Comparison of ENCODE assay signal across 34 cellular contexts in genomic region chr2:234024304-234024703, GRCh38. TPM values are rescaled to one million over a fixed set of nuclear protein-coding genes. Genes with fewer than 3 reads are reported as not detected.
"Had no signal": no experiment of that assay in that cellular context is flagged by ENCODE, and none has a peak within 500 bp of the region (broad histone marks: within the 10 kb centered on the region; RNA-seq: fewer than 3 reads in every experiment).

No MANE protein-coding gene starts in this region.

- H3K4me1 ChIP-seq: left ventricle myocardium inferior, right atrium auricular region had no signal

- H3K36me3 ChIP-seq: left ventricle myocardium inferior, ovary, right atrium auricular region, right lobe of liver, stomach, suprapubic skin, tibial nerve, vagina had no signal

- H3K27me3 ChIP-seq: ovary, right atrium auricular region, right lobe of liver, suprapubic skin, tibial nerve, vagina had no signal

- H3K9me3 ChIP-seq: mucosa of descending colon, right lobe of liver, suprapubic skin, vagina had no signal

- H3K27ac ChIP-seq: left ventricle myocardium inferior, ovary, right atrium auricular region, right lobe of liver, stomach, suprapubic skin, tibial nerve, vagina had no signal

- H3K4me3 ChIP-seq: left ventricle myocardium inferior, lung, mucosa of descending colon, ovary, right atrium auricular region, right lobe of liver, smooth muscle cell, stomach, suprapubic skin, tibial nerve, vagina had no signal

- H3K27ac Mint-ChIP-seq: mesothelial cell of epicardium; natural killer cell treated with Interleukin-12 subunit alpha and Interleukin-12 subunit beta and Interleukin-15 and Interleukin-18, amount 100 ng/mL, for 72 hours; progenitor cell of endocrine pancreas; stimulated activated naive B cell treated with anti-CD40 and anti-IgM and Interleukin-4, amounts not matched to agents 10 μg/mL and 1 μg/mL and 100 μg/mL, for 72 hours; type B pancreatic cell had no signal

- ATAC-seq: mucosa of descending colon; naive thymus-derived CD4-positive, alpha-beta T cell; natural killer cell treated with Interleukin-12 subunit alpha and Interleukin-12 subunit beta and Interleukin-15 and Interleukin-18, amount 100 ng/mL, for 72 hours; right lobe of liver; stimulated activated naive B cell treated with anti-CD40 and anti-IgM and Interleukin-4, amounts not matched to agents 10 μg/mL and 1 μg/mL and 100 μg/mL, for 72 hours; stimulated activated naive CD8-positive, alpha-beta T cell treated with anti-CD3 and anti-CD28 coated beads, Interleukin-15, Interleukin-2, amounts not matched to agents 100 U/mL and 50 U/mL, for 24 hours had no signal

- H3K27me3 Mint-ChIP-seq: natural killer cell treated with Interleukin-12 subunit alpha and Interleukin-12 subunit beta and Interleukin-15 and Interleukin-18, amount 100 ng/mL, for 72 hours had no signal

- DNase-seq: hypothalamus; islet precursor cell; left ventricle myocardium inferior; mesendoderm; naive thymus-derived CD4-positive, alpha-beta T cell; ovary; right lobe of liver; stimulated activated CD4-positive, alpha-beta T cell treated with anti-CD3 and anti-CD28 coated beads, Interleukin-12 subunit alpha, Interleukin-12 subunit beta, amount 100 ng/mL, for 4 hours; stimulated activated CD4-positive, alpha-beta T cell treated with anti-CD3 and anti-CD28 coated beads, Interleukin-15, amount 100 ng/mL, for 24 hours; stimulated activated CD4-positive, alpha-beta T cell treated with anti-CD3 and anti-CD28 coated beads, Interleukin-2, amount 100 ng/mL, for 24 hours; stimulated activated CD4-positive, alpha-beta T cell treated with anti-CD3 and anti-CD28 coated beads, Interleukin-4, amount 100 ng/mL, for 1 hour; stimulated activated naive B cell treated with anti-CD40 and anti-IgM and Interleukin-4, amounts not matched to agents 10 μg/mL and 1 μg/mL and 100 μg/mL, for 72 hours; stimulated activated naive CD8-positive, alpha-beta T cell treated with anti-CD3 and anti-CD28 coated beads, Interleukin-15, Interleukin-2, amounts not matched to agents 100 U/mL and 50 U/mL, for 24 hours; stomach had no signal

- H3K36me3 Mint-ChIP-seq: mesothelial cell of epicardium; natural killer cell treated with Interleukin-12 subunit alpha and Interleukin-12 subunit beta and Interleukin-15 and Interleukin-18, amount 100 ng/mL, for 72 hours had no signal

- H3K4me3 Mint-ChIP-seq: mesothelial cell of epicardium; natural killer cell treated with Interleukin-12 subunit alpha and Interleukin-12 subunit beta and Interleukin-15 and Interleukin-18, amount 100 ng/mL, for 72 hours; stimulated activated naive B cell treated with anti-CD40 and anti-IgM and Interleukin-4, amounts not matched to agents 10 μg/mL and 1 μg/mL and 100 μg/mL, for 72 hours; type B pancreatic cell had no signal

RNA-seq across cellular contexts. Expression of gene SPP2, which starts 26.2 kb away (rescaled TPM):
- total RNA-seq: kidney epithelial cell; left ventricle myocardium inferior; lower leg skin; lung; mesothelial cell of epicardium; mucosa of descending colon; myocyte; naive thymus-derived CD4-positive, alpha-beta T cell; natural killer cell treated with Interleukin-12 subunit alpha and Interleukin-12 subunit beta and Interleukin-15 and Interleukin-18, amount 100 ng/mL, for 72 hours; omental fat pad; progenitor cell of endocrine pancreas; pulmonary artery endothelial cell; renal cortical epithelial cell; right atrium auricular region; skeletal muscle tissue; smooth muscle cell; suprapubic skin; tibial nerve; urinary bladder; vagina had no signal
- polyA plus RNA-seq: lung; naive thymus-derived CD4-positive, alpha-beta T cell; neural cell; ovary; smooth muscle cell; stomach; urinary bladder had no signal
